In genomic region chr11:122765487-122766131, GRCh38 we compare ENCODE assay signal across 27 cellular contexts.
DNase-seq lines count a peak whose midpoint lies in the region; ATAC-seq, FAIRE-seq and TF ChIP-seq lines count a peak whose summit lies in the region.
"Had no signal": no experiment of that assay in that cellular context is flagged by ENCODE, and none has a peak within 500 bp of the region (broad histone marks: within the 10 kb centered on the region; RNA-seq: fewer than 3 reads in every experiment).

No MANE protein-coding gene starts in this region.

- peak; percentile 75 for FAIRE-seq in GM12891 (lab: Jason Lieb, UNC)
- FAIRE-seq: endometrium had no signal

- H3K9me3 ChIP-seq in BLaER1, result no peaks in the 10 kb centered on the region
- no peaks in the 10 kb centered on the region for H3K9me3 ChIP-seq in T-helper 17 cell (ENCODE audit: control insufficient read depth, low read length, poor library complexity, severe bottlenecking)
- H3K9me3 ChIP-seq in esophagus squamous epithelium, result no peaks in the 10 kb centered on the region
- H3K9me3 ChIP-seq: ascending aorta; BLaER1 treated with 17β-estradiol and CSF1 and Interleukin-3, amounts not matched to agents 10 nM and 100 nM; Caco-2; MG63 had no signal

- H3K4me3 Mint-ChIP-seq in T-helper 17 cell, result peak overlapping the region; percentile 15
- H3K4me3 Mint-ChIP-seq: activated naive CD4-positive, alpha-beta T cell treated with anti-CD3 and anti-CD28 coated beads, Interleukin-2, amount 50 U/mL, for 24 hours; activated T-helper 17 cell treated with anti-CD3 and anti-CD28 coated beads, Interleukin-2, amount 50 U/mL, for 72 hours; dendritic cell treated with granulocyte-macrophage colony-stimulating factor and Interleukin-4, amounts not matched to agents 40 ng/mL and 50 ng/mL, for 4 days; stimulated activated memory B cell treated with anti-CD40 and anti-IgM and Interleukin-4, amounts not matched to agents 10 μg/mL and 1 μg/mL and 100 μg/mL, for 72 hours; T-helper 1 cell treated with Interleukin-12 subunit alpha and Interleukin-12 subunit beta and Interleukin-4 antibody, amounts not matched to agents 30 μg/mL and 1 μg/mL, for 36 hours had no signal

- H3K4me3 ChIP-seq in BLaER1, result no peak overlapping the region
- H3K4me3 ChIP-seq in esophagus squamous epithelium, result no peak overlapping the region
- H3K4me3 ChIP-seq: ascending aorta; BLaER1 treated with 17β-estradiol and CSF1 and Interleukin-3, amounts not matched to agents 10 nM and 100 nM; MG63; SK-N-MC had no signal

- H3K36me3 ChIP-seq in BLaER1 (peaks cover 100% of the 10 kb centered on the region), esophagus squamous epithelium (no peaks in the 10 kb centered on the region)
- H3K36me3 ChIP-seq: ascending aorta, MG63 had no signal

- ATAC-seq in T-helper 17 cell (no peak), HG03521 (IDR thresholded peaks at IDR 0.05; ENCODE audit: unreplicated experiment) (no peak)
- ATAC-seq: activated T-helper 17 cell treated with anti-CD3 and anti-CD28 coated beads, Interleukin-2, amount 50 U/mL, for 72 hours; stimulated activated memory B cell treated with anti-CD40 and anti-IgM and Interleukin-4, amounts not matched to agents 10 μg/mL and 1 μg/mL and 100 μg/mL, for 72 hours had no signal

- no peak for TF ChIP-seq CTCF in esophagus squamous epithelium (IDR thresholded peaks at IDR 0.05)

- TF ChIP-seq POLR2A in GM12891 (IDR thresholded peaks at IDR 0.05; ENCODE audit: low read depth, low read length) (no peak), esophagus squamous epithelium (IDR thresholded peaks at IDR 0.05) (no peak)

- H3K27me3 ChIP-seq in BLaER1 (no peaks in the 10 kb centered on the region), esophagus squamous epithelium (no peaks in the 10 kb centered on the region)
- H3K27me3 ChIP-seq: ascending aorta; BLaER1 treated with 17β-estradiol and CSF1 and Interleukin-3, amounts not matched to agents 10 nM and 100 nM; MG63 had no signal

- H3K27me3 Mint-ChIP-seq in T-helper 17 cell, result no peaks in the 10 kb centered on the region
- H3K27me3 Mint-ChIP-seq: activated naive CD4-positive, alpha-beta T cell treated with anti-CD3 and anti-CD28 coated beads, Interleukin-2, amount 50 U/mL, for 24 hours; activated T-helper 17 cell treated with anti-CD3 and anti-CD28 coated beads, Interleukin-2, amount 50 U/mL, for 72 hours; dendritic cell treated with granulocyte-macrophage colony-stimulating factor and Interleukin-4, amounts not matched to agents 40 ng/mL and 50 ng/mL, for 4 days; stimulated activated memory B cell treated with anti-CD40 and anti-IgM and Interleukin-4, amounts not matched to agents 10 μg/mL and 1 μg/mL and 100 μg/mL, for 72 hours had no signal

- peak overlapping the region; percentile 78; the same call in 1 of the 2 replicates for H3K4me2 ChIP-seq in BLaER1

- no peak for DNase-seq in GM12891 (ENCODE audit: insufficient read length, low spot score)
- no peak for DNase-seq in T-helper 17 cell
- DNase-seq in kidney glomerular epithelial cell (lab: John Stamatoyannopoulos, UW), result peak; percentile 63
- DNase-seq in esophagus squamous epithelium (lab: John Stamatoyannopoulos, UW), result no peak
- no peak for DNase-seq in stimulated activated CD4-positive, alpha-beta T cell treated with anti-CD3 and anti-CD28 coated beads, Interleukin-4, amount 100 ng/mL, for 4 hours
- DNase-seq: activated CD4-positive, alpha-beta T cell treated with anti-CD3 and anti-CD28 coated beads, Interleukin-2, amount 50 U/mL, for 1 hour; Caco-2; central memory CD4-positive, alpha-beta T cell; head of caudate nucleus; mesendoderm; MG63; NCI-H1436; NCI-H510A treated with DMSO at 0.1 percent for 48 hours; retina; stimulated activated CD4-positive, alpha-beta T cell treated with anti-CD3 and anti-CD28 coated beads, Interleukin-2, amount 100 ng/mL, for 48 hours had no signal

- intact Hi-C loops in esophagus squamous epithelium (cut with DNase I), result no loop called here

- H3K4me1 ChIP-seq in BLaER1 (peaks cover 89% of the 10 kb centered on the region), esophagus squamous epithelium (peaks cover 0 to 12% (median 4%) of the 10 kb centered on the region in 3 donors)
- H3K4me1 ChIP-seq: ascending aorta, Caco-2 had no signal

- peaks cover 6% of the 10 kb centered on the region for H3K4me1 Mint-ChIP-seq in T-helper 17 cell
- H3K4me1 Mint-ChIP-seq: activated T-helper 17 cell treated with anti-CD3 and anti-CD28 coated beads, Interleukin-2, amount 50 U/mL, for 72 hours; stimulated activated memory B cell treated with anti-CD40 and anti-IgM and Interleukin-4, amounts not matched to agents 10 μg/mL and 1 μg/mL and 100 μg/mL, for 72 hours had no signal

- peak overlapping the region; percentile 2; the same call in 1 of the 2 replicates for H3K27ac ChIP-seq in BLaER1
- H3K27ac ChIP-seq in esophagus squamous epithelium, result no peak overlapping the region
- H3K27ac ChIP-seq: ascending aorta, SK-N-MC, VCaP had no signal

- peaks cover 3% of the 10 kb centered on the region for H3K36me3 Mint-ChIP-seq in T-helper 17 cell (ENCODE audit: low read depth)
- H3K36me3 Mint-ChIP-seq: stimulated activated memory B cell treated with anti-CD40 and anti-IgM and Interleukin-4, amounts not matched to agents 10 μg/mL and 1 μg/mL and 100 μg/mL, for 72 hours had no signal

- peaks cover 100% of the 10 kb centered on the region for H4K20me1 ChIP-seq in BLaER1

- H3K27ac Mint-ChIP-seq in T-helper 17 cell, result no peak overlapping the region
- H3K27ac Mint-ChIP-seq: activated naive CD4-positive, alpha-beta T cell treated with anti-CD3 and anti-CD28 coated beads, Interleukin-2, amount 50 U/mL, for 24 hours; activated T-helper 17 cell treated with anti-CD3 and anti-CD28 coated beads, Interleukin-2, amount 50 U/mL, for 72 hours; stimulated activated memory B cell treated with anti-CD40 and anti-IgM and Interleukin-4, amounts not matched to agents 10 μg/mL and 1 μg/mL and 100 μg/mL, for 72 hours; T-helper 1 cell treated with Interleukin-12 subunit alpha and Interleukin-12 subunit beta and Interleukin-4 antibody, amounts not matched to agents 30 μg/mL and 1 μg/mL, for 36 hours had no signal

- no peak overlapping the region for H3K9ac ChIP-seq in BLaER1
- H3K9ac ChIP-seq: BLaER1 treated with 17β-estradiol and CSF1 and Interleukin-3, amounts not matched to agents 10 nM and 100 nM had no signal

- WGBS in esophagus squamous epithelium, 2 donors, result 52 to 67% methylated on average over 3 to 4 of the region's 4 CpGs

TF ChIP-seq in GM12891, 5 proteins besides CTCF, POLR2A, EP300 and RAD21:
- TF ChIP-seq PAX5 (IDR thresholded peaks at IDR 0.05; ENCODE audit: insufficient read depth, low read length, severe bottlenecking) (no peak), TAF1 (IDR thresholded peaks at IDR 0.05; ENCODE audit: low read depth, low read length) (no peak), POLR2AphosphoS5 (IDR thresholded peaks at IDR 0.05; ENCODE audit: low read depth, low read length) (no peak), POU2F2 (IDR thresholded peaks at IDR 0.05; ENCODE audit: low read depth, low read length) (no peak), SPI1 (IDR thresholded peaks at IDR 0.05; ENCODE audit: low read depth, low read length) (no peak)
